11 cellular contexts compared by ENCODE assay signal in genomic region chr19:41064974-41065569, GRCh38. TPM values are rescaled to one million over a fixed set of nuclear protein-coding genes. Genes with fewer than 3 reads are reported as not detected.
DNase-seq lines count a peak whose midpoint lies in the region; ATAC-seq, FAIRE-seq and TF ChIP-seq lines count a peak whose summit lies in the region.
"Had no signal": no experiment of that assay in that cellular context is flagged by ENCODE, and none has a peak within 500 bp of the region (broad histone marks: within the 10 kb centered on the region; RNA-seq: fewer than 3 reads in every experiment).

No MANE protein-coding gene starts in this region.

- no peaks in the 10 kb centered on the region for H3K9me2 ChIP-seq in GM23248 (ENCODE audit: insufficient read depth)

- ATAC-seq in GM21717 (IDR thresholded peaks at IDR 0.05; ENCODE audit: unreplicated experiment) = no peak
- ATAC-seq in HG03175 (IDR thresholded peaks at IDR 0.05; ENCODE audit: unreplicated experiment) = no peak

- CTCF ChIA-PET in H1 (lab: Charles Lee; ENCODE audit: partially characterized antibody) = interaction anchor here (0.6 to 1.4 kb wide), 5 partner anchors 9 to 200 kb away, joined by 3 read pairs; no protein-coding TSS in a partner anchor

- no peak overlapping the region for H3K4me3 ChIP-seq in GM23248
- H3K4me3 ChIP-seq in OCI-LY3 (ENCODE audit: low read length) = peak overlapping the region; percentile 20; the same call in 1 of the 2 replicates
- no peak overlapping the region for H3K4me3 ChIP-seq in H1 (ENCODE audit: extremely low read depth in 1 of 4, insufficient read depth in 2 of 4, low read depth in 3 of 4, low read length in 4 of 4)
- no peak overlapping the region for H3K4me3 ChIP-seq in neural progenitor cell

- H3K9ac ChIP-seq in GM23248 (no peak overlapping the region), OCI-LY3 (ENCODE audit: low read length) (no peak overlapping the region), H1 (replicated peaks in 1 of 4; ENCODE audit: extremely low read depth in 1 of 4, low read depth in 3 of 4, low read length in 3 of 4) (no peak overlapping the region), neural progenitor cell (no peak overlapping the region)

- no peaks in the 10 kb centered on the region for H3K9me3 Mint-ChIP-seq in neural progenitor cell
- H3K9me3 Mint-ChIP-seq: immature natural killer cell had no signal

- H3K27ac ChIP-seq in GM23248 (no peak overlapping the region), OCI-LY3 (ENCODE audit: low read length) (no peak overlapping the region), H1 (ENCODE audit: low read depth, low read length) (no peak overlapping the region), neural progenitor cell (no peak overlapping the region)

- H3K27me3 ChIP-seq in GM23248 (replicated peaks; ENCODE audit: insufficient read depth) (0 out of 2 replicates have a peak, but pooled peaks cover 14% of the 10 kb centered on the region), OCI-LY3 (ENCODE audit: low read depth, low read length) (peaks cover 50% of the 10 kb centered on the region), H1 (replicated peaks in 1 of 4; ENCODE audit: control insufficient read depth in 3 of 4, extremely low read depth in 1 of 4, insufficient read depth in 3 of 4, low read length in 3 of 4) (no peaks in the 10 kb centered on the region), neural progenitor cell (no peaks in the 10 kb centered on the region)

- H3K36me3 Mint-ChIP-seq in neural progenitor cell = no peaks in the 10 kb centered on the region
- H3K36me3 Mint-ChIP-seq: immature natural killer cell had no signal

- no peak for TF ChIP-seq POLR2A in H1 (IDR thresholded peaks at IDR 0.05; ENCODE audit: control extremely low read depth in 1 of 2, low read depth in 2 of 2, low read length in 2 of 2)

- no peak overlapping the region for H2BK5ac ChIP-seq in H1 (ENCODE audit: low read depth, low read length)

- H3K14ac ChIP-seq in H1 (ENCODE audit: insufficient read length) = no peak overlapping the region

- FAIRE-seq in H1 (lab: Jason Lieb, UNC) = peak; percentile 93

- no peaks in the 10 kb centered on the region for H3K36me3 ChIP-seq in GM23248 (ENCODE audit: low read depth)
- no peaks in the 10 kb centered on the region for H3K36me3 ChIP-seq in OCI-LY3 (replicated peaks; ENCODE audit: low read depth, low read length)
- no peaks in the 10 kb centered on the region for H3K36me3 ChIP-seq in H1 (ENCODE audit: control insufficient read depth in 2 of 4, insufficient read depth in 4 of 4, low read length in 3 of 4)
- H3K36me3 ChIP-seq in neural progenitor cell = no peaks in the 10 kb centered on the region

- H3K79me1 ChIP-seq in H1 (ENCODE audit: low read depth, low read length) = no peaks in the 10 kb centered on the region

- no peak overlapping the region for H2BK120ac ChIP-seq in H1 (replicated peaks; ENCODE audit: low read depth, low read length)

- H4K5ac ChIP-seq in H1 (ENCODE audit: insufficient read length, low read depth, low read length) = no peak overlapping the region

- H3K9me3 ChIP-seq in GM23248 (ENCODE audit: low read depth) (no peaks in the 10 kb centered on the region), OCI-LY3 (ENCODE audit: insufficient read depth, low read length) (no peaks in the 10 kb centered on the region), H1 (ENCODE audit: insufficient read depth in 2 of 2, low read depth in 1 of 2, low read length in 1 of 2) (no peaks in the 10 kb centered on the region), neural progenitor cell (ENCODE audit: low read depth) (no peaks in the 10 kb centered on the region)

- 50 to 51% methylated on average over 7 of the region's 7 CpGs for WGBS in GM23248 (ENCODE audit: low coverage in 1 of 2, low lambda C conversion rate in 2 of 2, missing lambda C conversion rate in 2 of 2), 2 experiments
- WGBS in H1 (ENCODE audit: extremely low coverage in 1 of 2, insufficient coverage in 1 of 2, insufficient read length in 1 of 2, insufficient replicate concordance in 2 of 2, low coverage in 1 of 2, low lambda C conversion rate in 2 of 2, missing lambda C conversion rate in 1 of 2), 2 experiments = 66% methylated on average over 7 of the region's 7 CpGs; no CpG with 5 or more reads in 1 of the 2 experiments

- H4K20me1 ChIP-seq in GM23248 (ENCODE audit: insufficient read depth) = no peaks in the 10 kb centered on the region
- H4K20me1 ChIP-seq in OCI-LY3 (ENCODE audit: insufficient read depth, low read length) = no peaks in the 10 kb centered on the region
- H4K20me1 ChIP-seq in H1 (replicated peaks in 1 of 2; ENCODE audit: control insufficient read depth in 1 of 2, insufficient read depth in 2 of 2, low read length in 2 of 2) = no peaks in the 10 kb centered on the region
- no peaks in the 10 kb centered on the region for H4K20me1 ChIP-seq in neural progenitor cell (ENCODE audit: low read depth)

- H3K79me2 ChIP-seq in GM23248 (ENCODE audit: insufficient read depth) = no peaks in the 10 kb centered on the region
- H3K79me2 ChIP-seq in OCI-LY3 (ENCODE audit: low read length) = no peaks in the 10 kb centered on the region
- no peaks in the 10 kb centered on the region for H3K79me2 ChIP-seq in H1 (ENCODE audit: control insufficient read depth in 1 of 2, insufficient read depth in 2 of 2, low read length in 2 of 2)
- no peaks in the 10 kb centered on the region for H3K79me2 ChIP-seq in neural progenitor cell (ENCODE audit: low read depth)

- no peaks in the 10 kb centered on the region; the same call in 1 of the 2 replicates for H3K23me2 ChIP-seq in H1 (ENCODE audit: low read depth, low read length)

- no peaks in the 10 kb centered on the region for H3K4me1 Mint-ChIP-seq in neural progenitor cell
- H3K4me1 Mint-ChIP-seq: immature natural killer cell had no signal

- TF ChIP-seq RAD21 in H1 (IDR thresholded peaks at IDR 0.05 in 1 of 2, conservative IDR thresholded peaks at IDR 0.05 in 1 of 2; ENCODE audit: low read depth in 2 of 2, low read length in 2 of 2) = no peak

- no peak overlapping the region for H2AK5ac ChIP-seq in H1 (ENCODE audit: low read depth, low read length)

- H2BK15ac ChIP-seq in H1 (ENCODE audit: low read length) = no peak overlapping the region

- H2BK12ac ChIP-seq in H1 (ENCODE audit: low read depth, low read length) = no peak overlapping the region

- no peak overlapping the region for H2BK20ac ChIP-seq in H1 (ENCODE audit: low read length)

- peaks cover 6% of the 10 kb centered on the region for H3K27me3 Mint-ChIP-seq in neural progenitor cell (ENCODE audit: insufficient read depth, low read depth)

- POLR2A ChIA-PET in H1 (lab: Charles Lee; ENCODE audit: partially characterized antibody) = interaction anchor here (0.6 to 1.2 kb wide), 2 partner anchors 13 to 399 kb away, joined by 3 read pairs; no protein-coding TSS in a partner anchor

- no peak overlapping the region for H2AFZ ChIP-seq in GM23248
- no peak overlapping the region for H2AFZ ChIP-seq in OCI-LY3 (ENCODE audit: low read depth, low read length)
- peak overlapping the region; percentile 91 for H2AFZ ChIP-seq in H1 (ENCODE audit: low read length)
- peak overlapping the region; percentile 93 for H2AFZ ChIP-seq in neural progenitor cell (replicated peaks)

- no peak for TF ChIP-seq EP300 in H1 (IDR thresholded peaks at IDR 0.05; ENCODE audit: borderline replicate concordance in 1 of 2, low read depth in 2 of 2, low read length in 2 of 2)

- no peaks in the 10 kb centered on the region for H3K4me1 ChIP-seq in GM23248 (ENCODE audit: insufficient read depth)
- H3K4me1 ChIP-seq in OCI-LY3 (ENCODE audit: low read length) = no peaks in the 10 kb centered on the region
- no peaks in the 10 kb centered on the region for H3K4me1 ChIP-seq in H1 (replicated peaks in 1 of 4; ENCODE audit: control insufficient read depth in 3 of 4, insufficient read depth in 4 of 4, low read length in 3 of 4)
- H3K4me1 ChIP-seq in neural progenitor cell = no peaks in the 10 kb centered on the region

- no peak overlapping the region for H3K4me2 ChIP-seq in GM23248 (ENCODE audit: unreplicated experiment)
- 0 out of 2 replicates have a peak overlapping the region, but pooled peaks have one; percentile 18 for H3K4me2 ChIP-seq in OCI-LY3 (ENCODE audit: low read length)
- H3K4me2 ChIP-seq in H1 (ENCODE audit: insufficient read depth in 1 of 2, low read depth in 2 of 2, low read length in 2 of 2) = no peak overlapping the region
- peak overlapping the region; percentile 38 for H3K4me2 ChIP-seq in neural progenitor cell

- peak; percentile 34 for DNase-seq in GM23248
- peak in 1 of 2 experiments; percentile 2 for DNase-seq in H1 (ENCODE audit: low read depth in 1 of 2, low spot score in 2 of 2)
- DNase-seq in neural progenitor cell (ENCODE audit: low spot score) = peak; percentile 38
- no peak for DNase-seq in NCI-H510A treated with DMSO at 0.1 percent for 48 hours (lab: John Stamatoyannopoulos, UW)
- no peak for DNase-seq in GDM1 (lab: John Stamatoyannopoulos, UW)
- DNase-seq: immature natural killer cell, Right ventricle myocardium superior had no signal

- no peak overlapping the region for H3K4me3 Mint-ChIP-seq in neural progenitor cell

- no peak overlapping the region for H3K4ac ChIP-seq in H1 (replicated peaks; ENCODE audit: insufficient read length, low read depth, low read length)

- no peak overlapping the region for H4K8ac ChIP-seq in H1 (ENCODE audit: extremely low read depth, insufficient read depth, low read length)

- H3K56ac ChIP-seq in H1 (replicated peaks; ENCODE audit: insufficient read length, low read depth, low read length) = no peak overlapping the region

- H4K91ac ChIP-seq in H1 (replicated peaks; ENCODE audit: insufficient read length, low read length) = no peak overlapping the region

- no peak overlapping the region for H3K18ac ChIP-seq in H1 (ENCODE audit: extremely low read depth, low read length)

- no peaks in the 10 kb centered on the region for H3F3A ChIP-seq in GM23248 (ENCODE audit: insufficient read depth)
- no peaks in the 10 kb centered on the region for H3F3A ChIP-seq in neural progenitor cell (ENCODE audit: low read depth)

- no peak overlapping the region for H3K27ac Mint-ChIP-seq in neural progenitor cell
- H3K27ac Mint-ChIP-seq: immature natural killer cell had no signal

- TF ChIP-seq CTCF in OCI-LY3 (IDR thresholded peaks at IDR 0.05; ENCODE audit: low read depth, low read length) = no peak
- TF ChIP-seq CTCF in H1 (IDR thresholded peaks at IDR 0.05; ENCODE audit: control extremely low read depth in 1 of 3, insufficient read depth in 1 of 3, low read depth in 1 of 3, low read length in 3 of 3) = no peak
- TF ChIP-seq CTCF in neural progenitor cell (IDR thresholded peaks at IDR 0.05) = no peak

- in situ Hi-C loops in GM23248 (cut with MboI) = no loop called here

- no peak overlapping the region for H3K23ac ChIP-seq in H1 (ENCODE audit: insufficient read length)

RNA-seq across cellular contexts. Expression of gene CYP2A13, which starts 23.2 kb away (rescaled TPM):
- total RNA-seq in GM23248 (2014; rRNA removed; shearing (Covaris generic)) = not detected in 2 replicates
- polyA plus RNA-seq in GM23248 (2016; fragmentation: Nextera tagmentation; extraction: Ambion mirVana) = not detected in 2 replicates
- 0.60 and 0.78 TPM in 2 replicates for total RNA-seq in H1 (2021; fragmentation: NEBNext Ultra II Directional; extraction: Animal tissue kit (Norgen Biotek cat#: 25700))
- 0.63 and 0.88 TPM in 2 replicates for polyA plus RNA-seq in H1 (2011; rRNA removed)
- polyA plus RNA-seq in H1 (2011; cell fraction: cytosol; rRNA removed) = 1.0 TPM
- 0.80 TPM for polyA plus RNA-seq in H1 (2011; cell fraction: nucleus; rRNA removed)
- polyA plus RNA-seq in H1 (2012, experiment 1 of 2) = 0.66 to 1.4 TPM (median 0.79 TPM) in 4 replicates
- polyA plus RNA-seq in H1 (2012, experiment 2 of 2) = 0.42 TPM
- polyA plus RNA-seq in H1 (2013, experiment 1 of 2) = 0.34 TPM
- polyA plus RNA-seq in H1 (2013, experiment 2 of 2) = 0.17 TPM
- 1.0 and 1.4 TPM in 2 replicates for polyA minus RNA-seq in H1 (2011; rRNA and poly(A)+ RNA removed)
- polyA minus RNA-seq in H1 (2011; cell fraction: cytosol; rRNA and poly(A)+ RNA removed) = not detected
- 0.80 TPM for polyA minus RNA-seq in H1 (2011; cell fraction: nucleus; rRNA and poly(A)+ RNA removed)
- total RNA-seq in neural progenitor cell (ENCODE audit: low replicate concordance) = not detected in 2 replicates
- total RNA-seq: cerebellum, Right ventricle myocardium superior had no signal
- polyA plus RNA-seq: immature natural killer cell had no signal

RNA-seq across cellular contexts. Expression of gene CYP2F1, which starts 49.2 kb away (rescaled TPM):
- not detected in 2 replicates for total RNA-seq in GM23248 (2014; rRNA removed; shearing (Covaris generic))
- not detected in 2 replicates for polyA plus RNA-seq in GM23248 (2016; fragmentation: Nextera tagmentation; extraction: Ambion mirVana)
- total RNA-seq in H1 (2021; fragmentation: NEBNext Ultra II Directional; extraction: Animal tissue kit (Norgen Biotek cat#: 25700)) = 0.34 TPM in 1 of 2 replicates, not detected in the other
- polyA plus RNA-seq in H1 (2011; rRNA removed) = 0.17 and 1.0 TPM in 2 replicates
- 0.09 TPM for polyA plus RNA-seq in H1 (2011; cell fraction: cytosol; rRNA removed)
- 0.68 TPM for polyA plus RNA-seq in H1 (2011; cell fraction: nucleus; rRNA removed)
- polyA plus RNA-seq in H1 (2012, experiment 1 of 2) = 0.53 to 1.0 TPM in 2 of 4 replicates, not detected in the others
- polyA plus RNA-seq in H1 (2012, experiment 2 of 2) = not detected
- polyA plus RNA-seq in H1 (2013, experiment 1 of 2) = 0.22 TPM
- 0.11 TPM for polyA plus RNA-seq in H1 (2013, experiment 2 of 2)
- polyA minus RNA-seq in H1 (2011; rRNA and poly(A)+ RNA removed) = 0.19 TPM in 1 of 2 replicates, not detected in the other
- polyA minus RNA-seq in H1 (2011; cell fraction: cytosol; rRNA and poly(A)+ RNA removed) = not detected
- not detected for polyA minus RNA-seq in H1 (2011; cell fraction: nucleus; rRNA and poly(A)+ RNA removed)
- total RNA-seq in neural progenitor cell (ENCODE audit: low replicate concordance) = not detected in 2 replicates
- total RNA-seq: cerebellum, Right ventricle myocardium superior had no signal
- polyA plus RNA-seq: immature natural killer cell had no signal

Comparison
In these comparisons a context has a peak if more than half of its experiments do, and no peak if none do; other contexts are left out.
1. DNase-seq: peak in GM23248 (single experiment) and neural progenitor cell (single experiment); none in NCI-H510A treated with DMSO at 0.1 percent for 48 hours (single experiment) and GDM1 (single experiment).
2. H2AFZ ChIP-seq: peak in H1 (single experiment) and neural progenitor cell (single experiment); none in GM23248 (single experiment) and OCI-LY3 (single experiment).
3. H3K4me2 ChIP-seq: peak in OCI-LY3 (single experiment) and neural progenitor cell (single experiment); none in GM23248 (single experiment) and H1 (0 of 2).